6 cellular contexts compared by ENCODE assay signal in genomic region chr15:41383974-41384749, GRCh38. TPM values are rescaled to one million over a fixed set of nuclear protein-coding genes. Genes with fewer than 3 reads are reported as not detected.
DNase-seq lines count a peak whose midpoint lies in the region; ATAC-seq, FAIRE-seq and TF ChIP-seq lines count a peak whose summit lies in the region.
"Not testable (repeated sequence)": the region's sequence is repeated elsewhere in the genome, so short reads cannot be mapped to it uniquely, and the experiment has no call there.
"Had no signal": no experiment of that assay in that cellular context is flagged by ENCODE, and none has a peak within 500 bp of the region (broad histone marks: within the 10 kb centered on the region; RNA-seq: fewer than 3 reads in every experiment).

No MANE protein-coding gene starts in this region.

- H3K27ac ChIP-seq in HCT116 (ENCODE audit: low read depth, low read length); RWPE2 (ENCODE audit: poor library complexity, severe bottlenecking): not testable (repeated sequence)
- H3K27ac ChIP-seq in HepG2 (ENCODE audit: extremely low read length, insufficient read depth, low read length) = peak overlapping the region; percentile 57

- not testable (repeated sequence) for H3K4me1 Mint-ChIP-seq in activated CD4-positive, alpha-beta T cell treated with anti-CD3 and anti-CD28 coated beads, Interleukin-2, amount 10 ng/mL, durations not matched to agents 7 days and 5 days

- POLR2A ChIA-PET in HCT116 (lab: Charles Lee); activated CD4-positive, alpha-beta T cell treated with anti-CD3 and anti-CD28 coated beads, Interleukin-2, amount 10 ng/mL, durations not matched to agents 7 days and 5 days (lab: Charles Lee); HepG2 (lab: Yijun Ruan, JAX): not testable (repeated sequence)

- RAD21 ChIA-PET in HCT116 (lab: Charles Lee; ENCODE audit: low non-redundant PET in 1 of 2, low total read pairs in 2 of 2, uncharacterized antibody in 2 of 2, unreplicated experiment in 2 of 2) = not testable (repeated sequence)

- TF ChIP-seq CTCF in HCT116 (IDR thresholded peaks at IDR 0.05 in 2 of 3, conservative IDR thresholded peaks at IDR 0.05 in 1 of 3; ENCODE audit: borderline replicate concordance in 1 of 3, insufficient read depth in 1 of 3, low read depth in 2 of 3, low read length in 2 of 3); RWPE2 (IDR thresholded peaks at IDR 0.05; ENCODE audit: poor library complexity, severe bottlenecking); HepG2 (CRISPR knock-in tag; IDR thresholded peaks at IDR 0.05): not testable (repeated sequence)

- peak overlapping the region; percentile 64 for H3K27ac Mint-ChIP-seq in activated CD4-positive, alpha-beta T cell treated with anti-CD3 and anti-CD28 coated beads, Interleukin-2, amount 10 ng/mL, durations not matched to agents 7 days and 5 days

- H3K9me3 ChIP-seq in HCT116 (ENCODE audit: control insufficient read depth in 1 of 2, insufficient read depth in 1 of 2, low read depth in 1 of 2, low read length in 2 of 2); RWPE2 (ENCODE audit: severe bottlenecking); HepG2 (ENCODE audit: low read length): not testable (repeated sequence)

- in situ Hi-C loops in HepG2 (cut with HindIII; ENCODE audit: extremely low pct_ligation_motif_present, low pct_unique_long_range_greater_than_20kb) = not testable (repeated sequence)

- H3K4me1 ChIP-seq in HCT116 (ENCODE audit: control insufficient read depth in 1 of 2, insufficient read depth in 2 of 2, low read length in 2 of 2); RWPE2 (ENCODE audit: insufficient read depth, poor library complexity, severe bottlenecking); HepG2 (ENCODE audit: insufficient read depth, low read length): not testable (repeated sequence)

- H3K79me2 ChIP-seq in HCT116 (ENCODE audit: insufficient read depth, low read length); HepG2 (ENCODE audit: insufficient read depth, low read length): not testable (repeated sequence)

- not testable (repeated sequence) for H2AFZ ChIP-seq in HCT116 (ENCODE audit: low read depth, low read length, poor library complexity, severe bottlenecking); HepG2 (ENCODE audit: low read length)

- not testable (repeated sequence) for H3K27me3 Mint-ChIP-seq in activated CD4-positive, alpha-beta T cell treated with anti-CD3 and anti-CD28 coated beads, Interleukin-2, amount 10 ng/mL, durations not matched to agents 7 days and 5 days

- BruUV-seq in HCT116 (replicated peaks; lab: Mats Ljungman, UMichigan); HepG2 (replicated peaks; lab: Mats Ljungman, UMichigan): not testable (repeated sequence)

- H3K9ac ChIP-seq in HCT116 (ENCODE audit: low read length); HepG2 (ENCODE audit: insufficient read depth, low read depth, low read length): not testable (repeated sequence)

- peak; percentile 18 for FAIRE-seq in HepG2 (lab: Jason Lieb, UNC)

- DNase-seq in HCT116 (ENCODE audit: low read depth, low spot score); RWPE2 (ENCODE audit: low spot score); activated CD4-positive, alpha-beta T cell treated with anti-CD3 and anti-CD28 coated beads, Interleukin-2, amount 10 ng/mL, durations not matched to agents 7 days and 5 days; HepG2 (ENCODE audit: low spot score): not testable (repeated sequence)
- DNase-seq in NCI-H82 (lab: John Stamatoyannopoulos, UW) = peak; percentile 29

- WGBS in HepG2 (ENCODE audit: low lambda C conversion rate) = 59% methylated on average over 9 of the region's 9 CpGs

- H3K36me3 ChIP-seq in HCT116 (ENCODE audit: control insufficient read depth in 1 of 2, insufficient read depth in 2 of 2, low read length in 2 of 2) = peaks cover 15 to 18% of the 10 kb centered on the region in 2 experiments; a peak in 3 of 4 replicates
- H3K36me3 ChIP-seq in RWPE2 (ENCODE audit: low read depth) = peaks cover 46% of the 10 kb centered on the region
- peaks cover 2 to 14% of the 10 kb centered on the region in 2 experiments; a peak in 3 of 5 replicates for H3K36me3 ChIP-seq in HepG2 (replicated peaks in 1 of 2; ENCODE audit: control insufficient read depth in 1 of 2, insufficient read depth in 2 of 2, low read length in 2 of 2)

- H3K4me3 Mint-ChIP-seq in activated CD4-positive, alpha-beta T cell treated with anti-CD3 and anti-CD28 coated beads, Interleukin-2, amount 10 ng/mL, durations not matched to agents 7 days and 5 days = not testable (repeated sequence)

- not testable (repeated sequence) for H3K4me2 ChIP-seq in HCT116 (ENCODE audit: low read length)
- peak overlapping the region; percentile 24 for H3K4me2 ChIP-seq in HepG2 (ENCODE audit: low read depth, low read length)

- H3K27me3 ChIP-seq in HCT116 (ENCODE audit: insufficient read depth, low read length); RWPE2 (ENCODE audit: insufficient read depth, poor library complexity, severe bottlenecking); HepG2 (ENCODE audit: control insufficient read depth in 1 of 2, insufficient read depth in 2 of 2, low read length in 2 of 2): not testable (repeated sequence)

- H3K9me3 Mint-ChIP-seq in activated CD4-positive, alpha-beta T cell treated with anti-CD3 and anti-CD28 coated beads, Interleukin-2, amount 10 ng/mL, durations not matched to agents 7 days and 5 days = not testable (repeated sequence)

- not testable (repeated sequence) for H3K4me3 ChIP-seq in HCT116 (replicated peaks in 1 of 2; ENCODE audit: low read depth in 1 of 2, low read length in 2 of 2); RWPE2 (ENCODE audit: severe bottlenecking); HepG2 (replicated peaks in 1 of 3; ENCODE audit: insufficient read depth in 1 of 3, low read depth in 2 of 3, low read length in 3 of 3)

- CTCF ChIA-PET in HCT116 (lab: Charles Lee); HepG2 (lab: Yijun Ruan, JAX; ENCODE audit: low intra/inter-chr PET ratio, low total read pairs): not testable (repeated sequence)
- CTCF ChIA-PET in activated CD4-positive, alpha-beta T cell treated with anti-CD3 and anti-CD28 coated beads, Interleukin-2, amount 10 ng/mL, durations not matched to agents 7 days and 5 days (lab: Charles Lee) = interaction anchor here (0.5 kb wide), 1 partner anchor 1121 kb away, joined by 3 read pairs; no protein-coding TSS in a partner anchor

- not testable (repeated sequence) for H3K9me2 ChIP-seq in HCT116 (ENCODE audit: insufficient read depth)

- intact Hi-C loops in HCT116 (cut with micrococcal nuclease); HepG2 (cut with micrococcal nuclease; ENCODE audit: unreplicated experiment): not testable (repeated sequence)

- TF ChIP-seq POLR2A in HCT116 (IDR thresholded peaks at IDR 0.05; ENCODE audit: borderline replicate concordance, extremely low read depth, insufficient read depth, insufficient read length); HepG2 (IDR thresholded peaks at IDR 0.05; ENCODE audit: insufficient read depth in 1 of 2, low read depth in 2 of 2, low read length in 2 of 2): not testable (repeated sequence)

- TF ChIP-seq EP300 in HepG2 (IDR thresholded peaks at IDR 0.05; ENCODE audit: low read depth in 2 of 2, low read length in 2 of 2); HepG2 (CRISPR knock-in tag; IDR thresholded peaks at IDR 0.05; ENCODE audit: borderline replicate concordance): not testable (repeated sequence)

- H3K36me3 Mint-ChIP-seq in activated CD4-positive, alpha-beta T cell treated with anti-CD3 and anti-CD28 coated beads, Interleukin-2, amount 10 ng/mL, durations not matched to agents 7 days and 5 days (ENCODE audit: low read depth) = peaks cover 34% of the 10 kb centered on the region

- not testable (repeated sequence) for H4K20me1 ChIP-seq in HCT116 (ENCODE audit: insufficient read depth); HepG2 (ENCODE audit: insufficient read depth, low read length)

- not testable (repeated sequence) for TF ChIP-seq RAD21 in HCT116 (IDR thresholded peaks at IDR 0.05; ENCODE audit: low read depth); HepG2 (CRISPR knock-in tag; IDR thresholded peaks at IDR 0.05)

- ATAC-seq in HCT116 = peak; percentile 25; the same call in 1 of the 2 replicates
- ATAC-seq in RWPE2 (ENCODE audit: low read depth) = peak; percentile 38; the same call in 2 of the 3 replicates
- peak; percentile 68 for ATAC-seq in HepG2

RNA-seq across cellular contexts. Expression of gene NDUFAF1, which starts 18.1 kb away (rescaled TPM):
- 17.1 TPM for total RNA-seq in HCT116 (2021; ENCODE audit: unreplicated experiment)
- polyA plus RNA-seq in HCT116 (2012) = 4.6 and 7.2 TPM in 2 replicates
- total RNA-seq in activated CD4-positive, alpha-beta T cell treated with anti-CD3 and anti-CD28 coated beads, Interleukin-2, amount 10 ng/mL, durations not matched to agents 7 days and 5 days = 10 to 100 TPM; 13.4 to 14.7 TPM
- 16.9 and 23.1 TPM in 2 replicates for total RNA-seq in HepG2 (2016; rRNA removed; fragmentation: Illumina TruSeq; extraction: Trizol)
- total RNA-seq in HepG2 (2016; cell fraction: cytosol; rRNA removed; fragmentation: Illumina TruSeq; extraction: Trizol; ENCODE audit: low read depth) = 2.5 and 2.7 TPM in 2 replicates
- 16.2 and 21.9 TPM in 2 replicates for total RNA-seq in HepG2 (2016; cell fraction: insoluble cytoplasmic fraction; rRNA removed; fragmentation: Illumina TruSeq; extraction: Trizol)
- 4.9 and 6.7 TPM in 2 replicates for total RNA-seq in HepG2 (2016; cell fraction: membrane; rRNA removed; fragmentation: Illumina TruSeq; extraction: Trizol)
- 7.0 and 7.1 TPM in 2 replicates for total RNA-seq in HepG2 (2016; cell fraction: nucleus; rRNA removed; fragmentation: Illumina TruSeq; extraction: Trizol)
- polyA plus RNA-seq in HepG2 (2011; rRNA removed) = 5.4 and 7.4 TPM in 2 replicates
- polyA plus RNA-seq in HepG2 (2011; cell fraction: cytosol; rRNA removed) = 4.2 and 4.9 TPM in 2 replicates
- polyA plus RNA-seq in HepG2 (2011; cell fraction: nucleus; rRNA removed) = 1.6 and 2.9 TPM in 2 replicates
- 5.6 and 8.5 TPM in 2 replicates for polyA plus RNA-seq in HepG2 (2012)
- 3.0 and 3.1 TPM in 2 replicates for polyA plus RNA-seq in HepG2 (2016; cell fraction: cytosol; fragmentation: Illumina TruSeq; extraction: Trizol; ENCODE audit: low read depth)
- 19.3 and 21.4 TPM in 2 replicates for polyA plus RNA-seq in HepG2 (2016; cell fraction: insoluble cytoplasmic fraction; fragmentation: Illumina TruSeq; extraction: Trizol; ENCODE audit: low read depth)
- 3.6 and 3.8 TPM in 2 replicates for polyA plus RNA-seq in HepG2 (2016; cell fraction: membrane; fragmentation: Illumina TruSeq; extraction: Trizol; ENCODE audit: low read depth)
- polyA plus RNA-seq in HepG2 (2016; cell fraction: nucleus; fragmentation: Illumina TruSeq; extraction: Trizol; ENCODE audit: insufficient read depth, low read depth) = 11.6 and 12.2 TPM in 2 replicates
- polyA minus RNA-seq in HepG2 (2011; rRNA and poly(A)+ RNA removed; ENCODE audit: low replicate concordance) = 2.1 and 6.0 TPM in 2 replicates
- 2.3 and 3.2 TPM in 2 replicates for polyA minus RNA-seq in HepG2 (2011; cell fraction: cytosol; rRNA and poly(A)+ RNA removed)
- 4.1 and 4.5 TPM in 2 replicates for polyA minus RNA-seq in HepG2 (2011; cell fraction: nucleus; rRNA and poly(A)+ RNA removed)

RNA-seq across cellular contexts. Expression of gene RTF1, which starts 32.7 kb away (rescaled TPM):
- total RNA-seq in HCT116 (2021; ENCODE audit: unreplicated experiment) (27.5 TPM), HepG2 (2016; rRNA removed; fragmentation: Illumina TruSeq; extraction: Trizol) (17.9 and 22.0 TPM in 2 replicates)
- polyA plus RNA-seq in HCT116 (2012) = 8.7 and 10.8 TPM in 2 replicates
- total RNA-seq in activated CD4-positive, alpha-beta T cell treated with anti-CD3 and anti-CD28 coated beads, Interleukin-2, amount 10 ng/mL, durations not matched to agents 7 days and 5 days = 10 to 100 TPM; 40.4 to 45.7 TPM
- total RNA-seq in HepG2 (2016; cell fraction: cytosol; rRNA removed; fragmentation: Illumina TruSeq; extraction: Trizol; ENCODE audit: low read depth) = 10.3 and 10.6 TPM in 2 replicates
- 19.3 and 20.7 TPM in 2 replicates for total RNA-seq in HepG2 (2016; cell fraction: insoluble cytoplasmic fraction; rRNA removed; fragmentation: Illumina TruSeq; extraction: Trizol)
- 7.2 and 8.9 TPM in 2 replicates for total RNA-seq in HepG2 (2016; cell fraction: membrane; rRNA removed; fragmentation: Illumina TruSeq; extraction: Trizol)
- 16.0 and 18.0 TPM in 2 replicates for total RNA-seq in HepG2 (2016; cell fraction: nucleus; rRNA removed; fragmentation: Illumina TruSeq; extraction: Trizol)
- polyA plus RNA-seq in HepG2 (2011; rRNA removed) = 13.6 and 13.9 TPM in 2 replicates
- 7.8 and 10.1 TPM in 2 replicates for polyA plus RNA-seq in HepG2 (2011; cell fraction: cytosol; rRNA removed)
- 6.0 and 10.8 TPM in 2 replicates for polyA plus RNA-seq in HepG2 (2011; cell fraction: nucleus; rRNA removed)
- 10.5 and 14.7 TPM in 2 replicates for polyA plus RNA-seq in HepG2 (2012)
- 0.95 and 1.3 TPM in 2 replicates for polyA plus RNA-seq in HepG2 (2016; cell fraction: cytosol; fragmentation: Illumina TruSeq; extraction: Trizol; ENCODE audit: low read depth)
- polyA plus RNA-seq in HepG2 (2016; cell fraction: insoluble cytoplasmic fraction; fragmentation: Illumina TruSeq; extraction: Trizol; ENCODE audit: low read depth) = 26.5 and 29.3 TPM in 2 replicates
- polyA plus RNA-seq in HepG2 (2016; cell fraction: membrane; fragmentation: Illumina TruSeq; extraction: Trizol; ENCODE audit: low read depth) = 3.7 and 5.0 TPM in 2 replicates
- 26.0 and 36.3 TPM in 2 replicates for polyA plus RNA-seq in HepG2 (2016; cell fraction: nucleus; fragmentation: Illumina TruSeq; extraction: Trizol; ENCODE audit: insufficient read depth, low read depth)
- 8.0 and 26.1 TPM in 2 replicates for polyA minus RNA-seq in HepG2 (2011; rRNA and poly(A)+ RNA removed; ENCODE audit: low replicate concordance)
- polyA minus RNA-seq in HepG2 (2011; cell fraction: cytosol; rRNA and poly(A)+ RNA removed) = 10.1 and 12.2 TPM in 2 replicates
- 13.1 and 14.5 TPM in 2 replicates for polyA minus RNA-seq in HepG2 (2011; cell fraction: nucleus; rRNA and poly(A)+ RNA removed)

RNA-seq across cellular contexts. Expression of gene NUSAP1, which starts 51.5 kb away (rescaled TPM):
- 146 TPM for total RNA-seq in HCT116 (2021; ENCODE audit: unreplicated experiment)
- polyA plus RNA-seq in HCT116 (2012) = 176 and 230 TPM in 2 replicates
- total RNA-seq in activated CD4-positive, alpha-beta T cell treated with anti-CD3 and anti-CD28 coated beads, Interleukin-2, amount 10 ng/mL, durations not matched to agents 7 days and 5 days = 100 to 1,000 TPM; 310 to 336 TPM
- total RNA-seq in HepG2 (2016; rRNA removed; fragmentation: Illumina TruSeq; extraction: Trizol) = 106 and 162 TPM in 2 replicates
- 19.7 and 25.0 TPM in 2 replicates for total RNA-seq in HepG2 (2016; cell fraction: cytosol; rRNA removed; fragmentation: Illumina TruSeq; extraction: Trizol; ENCODE audit: low read depth)
- 118 and 174 TPM in 2 replicates for total RNA-seq in HepG2 (2016; cell fraction: insoluble cytoplasmic fraction; rRNA removed; fragmentation: Illumina TruSeq; extraction: Trizol)
- 24.3 and 25.6 TPM in 2 replicates for total RNA-seq in HepG2 (2016; cell fraction: membrane; rRNA removed; fragmentation: Illumina TruSeq; extraction: Trizol)
- total RNA-seq in HepG2 (2016; cell fraction: nucleus; rRNA removed; fragmentation: Illumina TruSeq; extraction: Trizol) = 99.9 and 110 TPM in 2 replicates
- polyA plus RNA-seq in HepG2 (2011; rRNA removed) = 38.6 and 59.5 TPM in 2 replicates
- polyA plus RNA-seq in HepG2 (2011; cell fraction: cytosol; rRNA removed) = 24.1 and 33.2 TPM in 2 replicates
- polyA plus RNA-seq in HepG2 (2011; cell fraction: nucleus; rRNA removed) = 44.2 and 78.6 TPM in 2 replicates
- polyA plus RNA-seq in HepG2 (2012) = 24.1 and 45.2 TPM in 2 replicates
- polyA plus RNA-seq in HepG2 (2016; cell fraction: cytosol; fragmentation: Illumina TruSeq; extraction: Trizol; ENCODE audit: low read depth) = 4.8 and 5.5 TPM in 2 replicates
- 145 and 155 TPM in 2 replicates for polyA plus RNA-seq in HepG2 (2016; cell fraction: insoluble cytoplasmic fraction; fragmentation: Illumina TruSeq; extraction: Trizol; ENCODE audit: low read depth)
- 11.6 and 13.5 TPM in 2 replicates for polyA plus RNA-seq in HepG2 (2016; cell fraction: membrane; fragmentation: Illumina TruSeq; extraction: Trizol; ENCODE audit: low read depth)
- 118 and 119 TPM in 2 replicates for polyA plus RNA-seq in HepG2 (2016; cell fraction: nucleus; fragmentation: Illumina TruSeq; extraction: Trizol; ENCODE audit: insufficient read depth, low read depth)
- polyA minus RNA-seq in HepG2 (2011; rRNA and poly(A)+ RNA removed; ENCODE audit: low replicate concordance) = 33.6 and 331 TPM in 2 replicates
- polyA minus RNA-seq in HepG2 (2011; cell fraction: cytosol; rRNA and poly(A)+ RNA removed) = 11.1 and 19.5 TPM in 2 replicates
- polyA minus RNA-seq in HepG2 (2011; cell fraction: nucleus; rRNA and poly(A)+ RNA removed) = 72.7 and 75.4 TPM in 2 replicates

RNA-seq across cellular contexts. Expression of gene OIP5, which starts 51.8 kb away (rescaled TPM):
- 19.7 TPM for total RNA-seq in HCT116 (2021; ENCODE audit: unreplicated experiment)
- polyA plus RNA-seq in HCT116 (2012) = 12.3 and 17.8 TPM in 2 replicates
- total RNA-seq in activated CD4-positive, alpha-beta T cell treated with anti-CD3 and anti-CD28 coated beads, Interleukin-2, amount 10 ng/mL, durations not matched to agents 7 days and 5 days = 10 to 100 TPM; 18.9 to 21.9 TPM
- 38.0 and 39.1 TPM in 2 replicates for total RNA-seq in HepG2 (2016; rRNA removed; fragmentation: Illumina TruSeq; extraction: Trizol)
- 8.0 and 10.0 TPM in 2 replicates for total RNA-seq in HepG2 (2016; cell fraction: cytosol; rRNA removed; fragmentation: Illumina TruSeq; extraction: Trizol; ENCODE audit: low read depth)
- total RNA-seq in HepG2 (2016; cell fraction: insoluble cytoplasmic fraction; rRNA removed; fragmentation: Illumina TruSeq; extraction: Trizol) = 38.9 and 40.8 TPM in 2 replicates
- total RNA-seq in HepG2 (2016; cell fraction: membrane; rRNA removed; fragmentation: Illumina TruSeq; extraction: Trizol) = 16.7 and 17.4 TPM in 2 replicates
- 15.8 and 16.7 TPM in 2 replicates for total RNA-seq in HepG2 (2016; cell fraction: nucleus; rRNA removed; fragmentation: Illumina TruSeq; extraction: Trizol)
- polyA plus RNA-seq in HepG2 (2011; rRNA removed) = 5.5 and 10.7 TPM in 2 replicates
- polyA plus RNA-seq in HepG2 (2011; cell fraction: cytosol; rRNA removed) = 6.3 and 12.4 TPM in 2 replicates
- 2.1 and 4.8 TPM in 2 replicates for polyA plus RNA-seq in HepG2 (2011; cell fraction: nucleus; rRNA removed)
- 3.6 and 9.4 TPM in 2 replicates for polyA plus RNA-seq in HepG2 (2012)
- 7.6 and 9.8 TPM in 2 replicates for polyA plus RNA-seq in HepG2 (2016; cell fraction: cytosol; fragmentation: Illumina TruSeq; extraction: Trizol; ENCODE audit: low read depth)
- polyA plus RNA-seq in HepG2 (2016; cell fraction: insoluble cytoplasmic fraction; fragmentation: Illumina TruSeq; extraction: Trizol; ENCODE audit: low read depth) = 32.4 and 36.3 TPM in 2 replicates
- 12.1 and 12.9 TPM in 2 replicates for polyA plus RNA-seq in HepG2 (2016; cell fraction: membrane; fragmentation: Illumina TruSeq; extraction: Trizol; ENCODE audit: low read depth)
- polyA plus RNA-seq in HepG2 (2016; cell fraction: nucleus; fragmentation: Illumina TruSeq; extraction: Trizol; ENCODE audit: insufficient read depth, low read depth) = 19.0 and 19.7 TPM in 2 replicates
- polyA minus RNA-seq in HepG2 (2011; rRNA and poly(A)+ RNA removed; ENCODE audit: low replicate concordance) = 6.3 and 25.7 TPM in 2 replicates
- polyA minus RNA-seq in HepG2 (2011; cell fraction: cytosol; rRNA and poly(A)+ RNA removed) = 3.9 and 7.8 TPM in 2 replicates
- polyA minus RNA-seq in HepG2 (2011; cell fraction: nucleus; rRNA and poly(A)+ RNA removed) = 3.6 and 4.9 TPM in 2 replicates
- total RNA-seq: CD8-positive, alpha-beta T cell had no signal
